ENCODE assay signal across 7 cellular contexts in the genomic region with DNA sequence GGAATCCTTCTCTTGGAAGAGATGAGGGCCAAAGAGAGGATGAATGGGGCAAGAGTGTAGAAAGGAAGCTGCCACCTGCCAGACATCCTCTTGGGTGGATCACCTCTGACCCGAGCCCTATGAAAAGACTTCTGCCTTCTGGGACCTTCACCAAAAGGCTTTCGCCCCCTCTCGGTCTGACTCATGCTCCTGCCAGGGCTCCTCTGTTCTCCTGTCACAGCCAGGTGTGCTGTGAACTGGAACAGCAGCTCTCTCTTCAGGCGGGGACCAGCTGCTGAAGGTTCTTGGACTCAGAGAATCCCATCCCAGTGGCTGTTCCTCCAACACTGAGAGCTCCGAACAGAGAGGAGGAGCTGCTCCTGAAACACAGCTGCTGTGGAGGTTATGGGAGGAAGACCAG.
DNase-seq lines count a peak whose midpoint lies in the region; ATAC-seq and TF ChIP-seq lines count a peak whose summit lies in the region.
"Not testable (repeated sequence)": the region's sequence is repeated elsewhere in the genome, so short reads cannot be mapped to it uniquely, and the experiment has no call there.

No MANE protein-coding gene starts in this region.

- H3K4me3 ChIP-seq in MM.1S (ENCODE audit: low read length): peak overlapping the region; percentile 43; the same call in 1 of the 2 replicates
- not testable (repeated sequence) for H3K4me3 ChIP-seq in epithelial cell of proximal tubule (ENCODE audit: low read depth, low read length)

- H3K9me3 ChIP-seq in MM.1S (replicated peaks; ENCODE audit: insufficient read depth, low read length): not testable (repeated sequence)

- peak; percentile 60 for DNase-seq in MM.1S
- not testable (repeated sequence) for DNase-seq in epithelial cell of proximal tubule (ENCODE audit: low read depth)

- not testable (repeated sequence) for H3K36me3 ChIP-seq in MM.1S (replicated peaks; ENCODE audit: insufficient read depth, low read length)

- not testable (repeated sequence) for TF ChIP-seq CTCF in MM.1S (IDR thresholded peaks at IDR 0.05; ENCODE audit: low read length)
- TF ChIP-seq CTCF in epithelial cell of proximal tubule (conservative IDR thresholded peaks at IDR 0.05; ENCODE audit: low read depth, low read length): peak; percentile 11

- not testable (repeated sequence) for H4K20me1 ChIP-seq in MM.1S (ENCODE audit: insufficient read depth, low read length)

- not testable (repeated sequence) for H3K9me2 ChIP-seq in MM.1S (replicated peaks; ENCODE audit: insufficient read depth, low read length)

- ATAC-seq in GM18498 (IDR thresholded peaks at IDR 0.05; ENCODE audit: unreplicated experiment) (peak; percentile 58), GM19035 (IDR thresholded peaks at IDR 0.05; ENCODE audit: unreplicated experiment) (peak; percentile 66), GM21515 (IDR thresholded peaks at IDR 0.05; ENCODE audit: unreplicated experiment) (peak; percentile 73), HG02759 (IDR thresholded peaks at IDR 0.05; ENCODE audit: unreplicated experiment) (peak; percentile 79), HG03159 (IDR thresholded peaks at IDR 0.05; ENCODE audit: unreplicated experiment) (peak; percentile 85)

- not testable (repeated sequence) for H3K9ac ChIP-seq in MM.1S (ENCODE audit: low read length)

- peak overlapping the region; percentile 62; the same call in 1 of the 2 replicates for H3K4me2 ChIP-seq in MM.1S (ENCODE audit: low read depth, low read length)

- not testable (repeated sequence) for H3K27me3 ChIP-seq in MM.1S (replicated peaks; ENCODE audit: insufficient read depth, low read length)

- H3K4me1 ChIP-seq in MM.1S (ENCODE audit: low read length): not testable (repeated sequence)

- not testable (repeated sequence) for H3K27ac ChIP-seq in MM.1S (ENCODE audit: low read length)

- H2AFZ ChIP-seq in MM.1S (ENCODE audit: low read length): not testable (repeated sequence)

- H3K79me2 ChIP-seq in MM.1S (ENCODE audit: low read length): not testable (repeated sequence)

- H3F3A ChIP-seq in MM.1S (ENCODE audit: insufficient read depth, low read length): not testable (repeated sequence)
